In genomic region chr2:77954931-77955330, GRCh38 we compare ENCODE assay signal across 16 cellular contexts.
DNase-seq lines count a peak whose midpoint lies in the region; ATAC-seq and TF ChIP-seq lines count a peak whose summit lies in the region.
"Had no signal": no experiment of that assay in that cellular context is flagged by ENCODE, and none has a peak within 500 bp of the region (broad histone marks: within the 10 kb centered on the region; RNA-seq: fewer than 3 reads in every experiment).

No MANE protein-coding gene starts in this region.

- H3K4me1 ChIP-seq in DND-41 (ENCODE audit: insufficient read depth, low read length), result no peaks in the 10 kb centered on the region
- H3K4me1 ChIP-seq: colonic mucosa, tibial nerve had no signal

- H3K27ac ChIP-seq in DND-41 (ENCODE audit: low read length), result no peak overlapping the region
- H3K27ac ChIP-seq in VCaP, result no peak overlapping the region
- H3K27ac ChIP-seq: colonic mucosa, tibial nerve had no signal

- TF ChIP-seq POLR2A in lower leg skin (IDR thresholded peaks at IDR 0.05), result no peak

- H3K9ac ChIP-seq in DND-41 (ENCODE audit: low read depth, low read length), result no peak overlapping the region

- H3K4me2 ChIP-seq in DND-41 (ENCODE audit: insufficient read depth, low read length), result no peak overlapping the region

- H3K4me3 ChIP-seq in DND-41 (ENCODE audit: low read depth in 1 of 2, low read length in 2 of 2), result no peak overlapping the region
- H3K4me3 ChIP-seq in HFF-Myc (replicated peaks; ENCODE audit: low read depth, low read length), result no peak overlapping the region
- no peak overlapping the region for H3K4me3 ChIP-seq in kidney epithelial cell (ENCODE audit: low read depth, low read length)
- H3K4me3 ChIP-seq in lower leg skin (ENCODE audit: low read depth, poor library complexity, severe bottlenecking), result no peak overlapping the region
- H3K4me3 ChIP-seq: colonic mucosa, tibial nerve had no signal

- no peaks in the 10 kb centered on the region for H3K9me3 ChIP-seq in DND-41 (ENCODE audit: insufficient read depth, low read length, severe bottlenecking)
- H3K9me3 ChIP-seq: colonic mucosa, tibial nerve had no signal

- DNase-seq in DND-41, result no peak
- DNase-seq in HFF-Myc (ENCODE audit: extremely low read depth, low read depth), result no peak
- no peak for DNase-seq in kidney epithelial cell (ENCODE audit: low read depth)
- DNase-seq in lower leg skin (ENCODE audit: low spot score in 2 of 2), result no peak
- DNase-seq in GM03348 (ENCODE audit: low spot score), result no peak
- no peak for DNase-seq in T-helper 1 cell
- DNase-seq: activated naive CD8-positive, alpha-beta T cell treated with anti-CD3 and anti-CD28 coated beads, Interleukin-2, amount 10 ng/mL, durations not matched to agents 7 days and 5 days; CD8-positive, alpha-beta T cell; colonic mucosa; DMS79 treated with DMSO at 0.1 percent for 48 hours; NCI-H2029; stimulated activated naive CD4-positive, alpha-beta T cell treated with Interleukin-2 at 50 U/mL for 16 hours had no signal

- no peak overlapping the region for H2AFZ ChIP-seq in DND-41 (ENCODE audit: low read depth, low read length)

- ATAC-seq in DND-41 (ENCODE audit: insufficient read depth, low read depth) (no peak), GM21619 (IDR thresholded peaks at IDR 0.05; ENCODE audit: unreplicated experiment) (no peak)
- ATAC-seq: CD8-positive, alpha-beta T cell; sciatic nerve had no signal

- WGBS in lower leg skin, 2 donors, result 90 to 92% methylated on average over 18 of the region's 18 CpGs

- H3K36me3 ChIP-seq in DND-41 (ENCODE audit: insufficient read depth, low read length) (no peaks in the 10 kb centered on the region), kidney epithelial cell (ENCODE audit: control insufficient read depth, insufficient read depth, low read length) (no peaks in the 10 kb centered on the region)
- H3K36me3 ChIP-seq: colonic mucosa, tibial nerve had no signal

- intact Hi-C loops in lower leg skin (cut with DNase I; ENCODE audit: low total_unique reads), result no loop called here

- H3K27me3 ChIP-seq in DND-41 (ENCODE audit: insufficient read depth, low read length, poor library complexity) (no peaks in the 10 kb centered on the region), kidney epithelial cell (ENCODE audit: control insufficient read depth, insufficient read depth, low read length) (no peaks in the 10 kb centered on the region)
- H3K27me3 ChIP-seq: colonic mucosa, tibial nerve had no signal

- H4K20me1 ChIP-seq in DND-41 (ENCODE audit: insufficient read depth, low read length), result no peaks in the 10 kb centered on the region

- H3K79me2 ChIP-seq in DND-41 (ENCODE audit: insufficient read depth, low read length), result no peaks in the 10 kb centered on the region

- TF ChIP-seq CTCF in DND-41 (IDR thresholded peaks at IDR 0.05; ENCODE audit: borderline replicate concordance, extremely low read depth, low read length, poor library complexity, severe bottlenecking), result peak; percentile 44
- TF ChIP-seq CTCF in HFF-Myc (IDR thresholded peaks at IDR 0.05; ENCODE audit: low read depth, low read length, missing control alignments), result peak; percentile 26
- TF ChIP-seq CTCF in VCaP (conservative IDR thresholded peaks at IDR 0.05), result 0 out of 2 replicates have a peak, but pooled peaks have one; percentile 10
- TF ChIP-seq CTCF in kidney epithelial cell (IDR thresholded peaks at IDR 0.05; ENCODE audit: insufficient read depth, low read length, poor library complexity, severe bottlenecking), result peak; percentile 20
- TF ChIP-seq CTCF in lower leg skin (IDR thresholded peaks at IDR 0.05), result no peak

Comparison
In these comparisons a context has a peak if more than half of its experiments do, and no peak if none do; other contexts are left out.
1. CTCF ChIP-seq: peak in DND-41 (single experiment), HFF-Myc (single experiment), VCaP (single experiment) and kidney epithelial cell (single experiment); none in lower leg skin (0 of 3).